Comparison of ENCODE assay signal across 1 cellular context in the genomic region with DNA sequence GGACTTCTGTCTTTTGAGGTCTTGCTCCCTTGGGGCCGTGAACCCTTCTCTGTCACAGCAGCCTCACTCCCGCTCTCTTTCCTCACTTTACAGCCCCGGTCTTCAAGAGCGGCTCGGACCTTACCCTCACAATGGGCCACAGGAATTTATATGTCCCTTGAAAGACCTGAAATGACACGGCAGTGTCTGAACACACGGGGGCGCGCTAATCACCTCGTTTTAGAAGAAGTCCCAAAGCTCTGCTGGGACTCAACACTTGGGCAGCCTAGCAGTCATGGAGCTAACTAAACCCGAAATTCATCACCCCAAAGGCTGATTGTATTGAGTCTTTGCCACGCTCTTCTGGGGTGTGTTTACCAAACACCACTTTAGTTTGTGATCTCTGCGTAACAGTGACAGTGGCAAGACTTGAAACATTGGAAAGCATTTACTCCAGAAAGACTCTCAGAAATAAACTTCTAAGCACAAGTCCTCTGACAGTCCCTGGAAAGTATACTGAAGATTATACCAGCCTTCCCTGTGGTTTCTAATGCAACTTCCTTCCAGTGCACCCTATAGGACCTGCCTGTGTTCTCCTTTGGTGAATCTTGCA.
TF ChIP-seq lines count a peak whose summit lies in the region.

No MANE protein-coding gene starts in this region.

TF ChIP-seq in K562, 482 proteins besides CTCF, POLR2A, EP300 and RAD21:
- TF ChIP-seq JUNB (CRISPR knock-in tag; conservative IDR thresholded peaks at IDR 0.05) (no peak), POU5F1 (IDR thresholded peaks at IDR 0.05; ENCODE audit: borderline replicate concordance, low read depth, low read length, partially characterized antibody) (no peak), PHB (CRISPR knock-in tag; IDR thresholded peaks at IDR 0.05) (no peak), SMC3 (conservative IDR thresholded peaks at IDR 0.05; ENCODE audit: insufficient read depth, low read depth, low read length) (0 out of 2 replicates have a peak, but pooled peaks have one; percentile 35)
